ENCODE assay signal across 2 cellular contexts in the genomic region with DNA sequence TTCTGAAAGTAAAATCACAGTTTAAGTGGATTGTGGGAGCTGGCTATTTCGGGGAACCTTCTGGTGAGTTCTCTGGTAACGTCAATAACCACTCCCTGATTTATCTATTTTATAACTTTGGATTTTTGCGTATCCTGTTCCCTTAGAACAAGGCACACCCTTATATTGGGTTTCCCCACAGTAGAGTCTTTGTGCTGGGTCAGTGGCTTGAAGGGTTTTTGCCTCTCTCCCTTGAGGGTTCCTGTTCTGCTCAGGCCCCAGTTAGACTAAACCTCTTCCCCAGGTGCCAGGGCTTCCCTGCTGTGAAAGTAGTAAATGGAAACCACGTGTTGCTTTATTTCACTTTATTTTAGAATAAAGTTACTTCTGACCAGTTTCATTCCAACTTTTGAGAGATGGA.
TF ChIP-seq lines count a peak whose summit lies in the region.

No MANE protein-coding gene starts in this region.

TF ChIP-seq in HEK293, 187 proteins besides CTCF, POLR2A, EP300 and RAD21:
- TF ChIP-seq, protein P1, sequence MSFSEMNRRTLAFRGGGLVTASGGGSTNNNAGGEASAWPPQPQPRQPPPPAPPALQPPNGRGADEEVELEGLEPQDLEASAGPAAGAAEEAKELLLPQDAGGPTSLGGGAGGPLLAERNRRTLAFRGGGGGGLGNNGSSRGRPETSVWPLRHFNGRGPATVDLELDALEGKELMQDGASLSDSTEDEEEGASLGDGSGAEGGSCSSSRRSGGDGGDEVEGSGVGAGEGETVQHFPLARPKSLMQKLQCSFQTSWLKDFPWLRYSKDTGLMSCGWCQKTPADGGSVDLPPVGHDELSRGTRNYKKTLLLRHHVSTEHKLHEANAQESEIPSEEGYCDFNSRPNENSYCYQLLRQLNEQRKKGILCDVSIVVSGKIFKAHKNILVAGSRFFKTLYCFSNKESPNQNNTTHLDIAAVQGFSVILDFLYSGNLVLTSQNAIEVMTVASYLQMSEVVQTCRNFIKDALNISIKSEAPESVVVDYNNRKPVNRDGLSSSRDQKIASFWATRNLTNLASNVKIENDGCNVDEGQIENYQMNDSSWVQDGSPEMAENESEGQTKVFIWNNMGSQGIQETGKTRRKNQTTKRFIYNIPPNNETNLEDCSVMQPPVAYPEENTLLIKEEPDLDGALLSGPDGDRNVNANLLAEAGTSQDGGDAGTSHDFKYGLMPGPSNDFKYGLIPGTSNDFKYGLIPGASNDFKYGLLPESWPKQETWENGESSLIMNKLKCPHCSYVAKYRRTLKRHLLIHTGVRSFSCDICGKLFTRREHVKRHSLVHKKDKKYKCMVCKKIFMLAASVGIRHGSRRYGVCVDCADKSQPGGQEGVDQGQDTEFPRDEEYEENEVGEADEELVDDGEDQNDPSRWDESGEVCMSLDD (tag by site-specific recombination; IDR thresholded peaks at IDR 0.05), result no peak
- peak; percentile 34 for TF ChIP-seq SCRT2 (tag by site-specific recombination; IDR thresholded peaks at IDR 0.05)

TF ChIP-seq in H1, 55 proteins besides CTCF, POLR2A, EP300 and RAD21:
- TF ChIP-seq SIX5 (IDR thresholded peaks at IDR 0.05; ENCODE audit: low read depth, low read length) (no peak), CHD1 (IDR thresholded peaks at IDR 0.05; ENCODE audit: low read depth, low read length) (no peak), CBX8 (IDR thresholded peaks at IDR 0.05; ENCODE audit: borderline replicate concordance, low read depth, low read length) (no peak), NRF1 (IDR thresholded peaks at IDR 0.05; ENCODE audit: low read depth, low read length) (no peak), KDM4A (IDR thresholded peaks at IDR 0.05; ENCODE audit: low read depth, low read length, severe bottlenecking) (no peak), MAFK (IDR thresholded peaks at IDR 0.05; ENCODE audit: low read depth, low read length) (no peak), TAF1 (IDR thresholded peaks at IDR 0.05; ENCODE audit: low read depth, low read length) (no peak), BCL11A (IDR thresholded peaks at IDR 0.05; ENCODE audit: low read depth in 2 of 2, low read length in 2 of 2) (no peak), KDM5A (IDR thresholded peaks at IDR 0.05; ENCODE audit: low read length) (no peak), RBBP5 (IDR thresholded peaks at IDR 0.05; ENCODE audit: borderline replicate concordance, low read depth, low read length) (no peak), CHD2 (IDR thresholded peaks at IDR 0.05; ENCODE audit: low read length) (no peak), BRCA1 (IDR thresholded peaks at IDR 0.05; ENCODE audit: low read depth, low read length) (no peak), SIN3A (conservative IDR thresholded peaks at IDR 0.05 in 1 of 2, IDR thresholded peaks at IDR 0.05 in 1 of 2; ENCODE audit: low read depth in 1 of 2, low read length in 2 of 2) (no peak)
